ENCODE assay signal across 1 cellular context in the genomic region with DNA sequence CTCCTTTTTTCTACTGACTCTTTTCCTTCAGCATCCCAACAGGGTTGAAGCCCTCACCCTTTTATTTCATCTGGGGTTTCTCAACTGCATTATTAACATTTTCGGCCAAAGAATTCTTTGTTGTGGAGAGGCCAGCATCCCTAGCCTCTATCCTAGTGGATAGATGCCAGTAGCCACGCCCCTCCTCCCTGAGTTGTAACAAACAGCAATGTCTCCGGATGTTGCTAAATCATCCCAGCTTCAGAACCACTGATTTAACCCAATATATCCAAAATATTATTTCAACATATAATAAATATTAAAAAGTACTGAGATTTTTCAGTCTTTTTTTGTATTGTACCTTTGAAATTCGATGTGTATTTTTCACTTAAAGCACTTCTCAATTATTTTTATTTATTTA.
TF ChIP-seq lines count a peak whose summit lies in the region.

No MANE protein-coding gene starts in this region.

TF ChIP-seq in GM23338, 12 proteins besides CTCF, POLR2A, EP300 and RAD21 (continued from another document):
- no peak for TF ChIP-seq JUNB (IDR thresholded peaks at IDR 0.05; ENCODE audit: unreplicated experiment)
